In the genomic region with DNA sequence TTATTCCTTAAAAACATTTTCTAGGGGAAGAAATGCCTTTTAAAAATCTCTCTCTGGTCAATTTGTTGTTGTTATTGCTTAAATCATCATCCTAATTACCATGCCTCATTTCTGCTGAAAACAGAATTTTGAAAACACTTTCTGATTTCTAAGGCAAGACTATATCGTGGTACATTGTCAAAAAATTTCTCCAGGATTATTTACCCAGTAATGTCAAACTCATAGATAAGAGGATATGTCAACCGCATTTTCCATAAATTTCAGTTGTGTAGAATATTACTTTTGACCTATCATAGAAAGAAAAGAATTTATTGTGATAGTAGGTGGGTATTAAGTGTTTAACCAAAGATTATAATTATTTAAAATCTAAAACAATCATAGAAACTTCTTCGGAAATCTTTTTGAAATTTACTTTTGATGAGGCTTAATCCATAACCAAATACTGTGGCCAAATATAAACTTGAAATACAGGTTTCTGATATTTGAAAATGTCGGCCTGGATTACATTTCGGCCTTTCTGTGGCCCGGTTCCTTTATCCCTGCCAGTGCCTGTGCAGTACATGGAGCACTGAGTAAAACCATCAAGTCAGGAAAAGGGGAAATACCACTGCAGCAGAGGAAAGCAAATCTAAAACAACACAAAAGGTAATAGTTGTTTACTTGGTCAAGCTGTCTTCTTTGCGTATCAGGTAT, we compare ENCODE assay signal across 30 cellular contexts.
"Had no signal": no experiment of that assay in that cellular context is flagged by ENCODE, and none has a peak within 500 bp of the region (broad histone marks: within the 10 kb centered on the region; RNA-seq: fewer than 3 reads in every experiment).

No MANE protein-coding gene starts in this region.

- H3K9me3 Mint-ChIP-seq: activated naive CD4-positive, alpha-beta T cell treated with anti-CD3 and anti-CD28 coated beads, Interleukin-2, amount 10 ng/mL, durations not matched to agents 7 days and 5 days; activated naive CD8-positive, alpha-beta T cell treated with anti-CD3 and anti-CD28 coated beads, Interleukin-2, amount 10 ng/mL, durations not matched to agents 7 days and 5 days; activated T-helper 2 cell treated with anti-CD3 and anti-CD28 coated beads, Interferon-gamma antibody, Interleukin-2, Interleukin-4, amounts not matched to agents 10 μg/mL and 5 μg/mL and 100 μg/mL, durations not matched to agents 14 hours and 24 hours and 36 hours had no signal

- H3K36me3 ChIP-seq: adrenal gland, breast epithelium, MG63, Peyer's patch, SJCRH30 had no signal

- H3K4me1 ChIP-seq: adrenal gland, breast epithelium, Peyer's patch, SJCRH30 had no signal

- H3K36me3 Mint-ChIP-seq: activated naive CD4-positive, alpha-beta T cell treated with anti-CD3 and anti-CD28 coated beads, Interleukin-2, amount 10 ng/mL, durations not matched to agents 7 days and 5 days; activated naive CD8-positive, alpha-beta T cell treated with anti-CD3 and anti-CD28 coated beads, Interleukin-2, amount 10 ng/mL, durations not matched to agents 7 days and 5 days had no signal

- H3K27ac Mint-ChIP-seq: activated naive CD4-positive, alpha-beta T cell treated with anti-CD3 and anti-CD28 coated beads, Interleukin-2, amount 10 ng/mL, durations not matched to agents 7 days and 5 days; activated naive CD8-positive, alpha-beta T cell treated with anti-CD3 and anti-CD28 coated beads, Interleukin-2, amount 10 ng/mL, durations not matched to agents 7 days and 5 days; activated T-helper 2 cell treated with anti-CD3 and anti-CD28 coated beads, Interferon-gamma antibody, Interleukin-2, Interleukin-4, amounts not matched to agents 10 μg/mL and 5 μg/mL and 100 μg/mL, durations not matched to agents 14 hours and 24 hours and 36 hours; WTC11 had no signal

- H3K9me3 ChIP-seq: adrenal gland, breast epithelium, MG63, Peyer's patch, SJCRH30, SK-N-SH had no signal

- H3K4me1 Mint-ChIP-seq: activated naive CD4-positive, alpha-beta T cell treated with anti-CD3 and anti-CD28 coated beads, Interleukin-2, amount 10 ng/mL, durations not matched to agents 7 days and 5 days; activated naive CD8-positive, alpha-beta T cell treated with anti-CD3 and anti-CD28 coated beads, Interleukin-2, amount 10 ng/mL, durations not matched to agents 7 days and 5 days had no signal

- H3K27ac ChIP-seq: adrenal gland, breast epithelium, coronary artery, Peyer's patch, RWPE1, SJCRH30 had no signal

- H3K27me3 ChIP-seq: adrenal gland, breast epithelium, MG63, Peyer's patch, SJCRH30 had no signal

- H3K4me3 ChIP-seq: adrenal gland, breast epithelium, coronary artery, MG63, Peyer's patch, SJCRH30 had no signal

- H3K27me3 Mint-ChIP-seq: activated naive CD4-positive, alpha-beta T cell treated with anti-CD3 and anti-CD28 coated beads, Interleukin-2, amount 10 ng/mL, durations not matched to agents 7 days and 5 days had no signal

- H3K4me3 Mint-ChIP-seq: activated naive CD4-positive, alpha-beta T cell treated with anti-CD3 and anti-CD28 coated beads, Interleukin-2, amount 10 ng/mL, durations not matched to agents 7 days and 5 days; activated naive CD8-positive, alpha-beta T cell treated with anti-CD3 and anti-CD28 coated beads, Interleukin-2, amount 10 ng/mL, durations not matched to agents 7 days and 5 days; WTC11 had no signal

- ATAC-seq: WTC11 had no signal

- DNase-seq: activated CD4-positive, alpha-beta T cell treated with anti-CD3 and anti-CD28 coated beads for 48 hours; activated CD4-positive, alpha-beta T cell treated with anti-CD3 and anti-CD28 coated beads, Interleukin-2, amount 50 U/mL, for 48 hours; activated CD4-positive, CD25-positive, alpha-beta regulatory T cell treated with anti-CD3 and anti-CD28 coated beads, Interleukin-2, amount 50 U/mL, for 72 hours; activated gamma-delta T cell treated with Interleukin-2 at 50 U/mL for 16 hours; activated naive CD4-positive, alpha-beta T cell treated with anti-CD3 and anti-CD28 coated beads, Interleukin-2, amount 10 ng/mL, durations not matched to agents 7 days and 5 days; activated naive CD8-positive, alpha-beta T cell treated with anti-CD3 and anti-CD28 coated beads, Interleukin-2, amount 10 ng/mL, durations not matched to agents 7 days and 5 days; activated T-cell treated with anti-CD3 and anti-CD28 coated beads for 4 hours; activated T-cell treated with anti-CD3 and anti-CD28 coated beads, Interleukin-2, amount 50 U/mL, for 48 hours; adrenal gland; anterior cingulate cortex; caudate nucleus; MG63; MV-4-11; NCI-H1092 treated with DMSO at 0.1 percent for 48 hours; NCI-H1417 treated with DMSO at 0.1 percent for 48 hours; NCI-H1694; NCI-H2029; NCI-H510A treated with DMSO at 0.1 percent for 48 hours; NCI-H69; NK-92 treated with Interleukin-12 subunit alpha and Interleukin-12 subunit beta, amount 100 ng/mL, for 24 hours; Peyer's patch; Right ventricle myocardium superior; SJCRH30; SK-N-SH; T-helper 1 cell had no signal
